Comparison of ENCODE assay signal across 6 cellular contexts in genomic region chr7:142748410-142748809, GRCh38. TPM values are rescaled to one million over a fixed set of nuclear protein-coding genes. Genes with fewer than 3 reads are reported as not detected.
"Had no signal": no experiment of that assay in that cellular context is flagged by ENCODE, and none has a peak within 500 bp of the region (broad histone marks: within the 10 kb centered on the region; RNA-seq: fewer than 3 reads in every experiment).

No MANE protein-coding gene starts in this region.

RNA-seq across cellular contexts. Expression of gene PRSS1, which starts 0.9 kb away (rescaled TPM):
- total RNA-seq: M059J, OCI-LY7, Peyer's patch, Right ventricle myocardium inferior, SJCRH30, SK-MEL-5 had no signal

RNA-seq across cellular contexts. Expression of gene PRSS2, which starts 22.4 kb away (rescaled TPM):
- total RNA-seq: M059J, Right ventricle myocardium inferior, SJCRH30, SK-MEL-5 had no signal
